In the genomic region with DNA sequence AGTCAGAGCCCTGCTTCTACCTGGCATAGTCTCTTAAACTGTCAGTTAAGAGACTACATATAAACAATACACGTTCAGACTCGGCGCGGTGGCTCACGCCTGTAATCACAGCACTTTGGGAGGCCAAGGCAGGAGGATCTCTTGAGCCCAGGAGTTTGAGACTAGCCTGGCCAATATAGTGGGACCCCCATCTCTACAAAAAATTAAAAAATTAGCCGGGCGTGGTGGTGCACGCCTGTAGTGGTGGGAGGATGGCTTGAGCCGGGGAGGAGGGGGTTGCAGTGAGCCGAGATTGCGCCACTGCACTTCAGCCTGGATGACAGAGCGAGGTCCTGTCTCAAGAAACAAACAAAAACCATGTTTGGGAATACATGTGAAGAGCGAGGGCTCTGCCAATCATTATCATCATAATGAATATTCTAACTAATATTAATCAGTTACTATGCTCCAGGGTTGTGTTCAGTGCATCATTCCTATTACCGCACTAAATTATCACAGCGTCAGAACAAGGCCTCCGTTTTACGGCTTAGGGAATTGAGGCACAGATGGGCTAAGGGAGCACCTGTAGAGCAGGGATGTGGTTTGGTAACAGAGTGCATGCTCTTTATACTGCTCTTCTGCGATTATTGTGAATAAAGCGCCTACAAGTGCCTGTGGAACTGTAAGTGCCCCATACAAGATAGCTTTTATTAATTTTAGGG, we compare ENCODE assay signal across 8 cellular contexts. TPM values are rescaled to one million over a fixed set of nuclear protein-coding genes. Genes with fewer than 3 reads are reported as not detected.
DNase-seq lines count a peak whose midpoint lies in the region; ATAC-seq, FAIRE-seq and TF ChIP-seq lines count a peak whose summit lies in the region.

No MANE protein-coding gene starts in this region.

- no peak overlapping the region for H3K27ac Mint-ChIP-seq in activated CD4-positive, alpha-beta T cell treated with anti-CD3 and anti-CD28 coated beads for 36 hours
- H3K27ac Mint-ChIP-seq in activated T-helper 1 cell treated with anti-CD3 and anti-CD28 coated beads, Interleukin-12 subunit alpha, Interleukin-12 subunit beta, Interleukin-2, Interleukin-4 antibody, amounts not matched to agents 30 ng/mL and 10 ng/mL and 1 ng/mL, durations not matched to agents 14 hours and 24 hours and 36 hours, result peak overlapping the region; percentile 44

- H3K27me3 Mint-ChIP-seq in activated CD4-positive, alpha-beta T cell treated with anti-CD3 and anti-CD28 coated beads for 36 hours, result no peaks in the 10 kb centered on the region
- H3K27me3 Mint-ChIP-seq in activated T-helper 1 cell treated with anti-CD3 and anti-CD28 coated beads, Interleukin-12 subunit alpha, Interleukin-12 subunit beta, Interleukin-2, Interleukin-4 antibody, amounts not matched to agents 30 ng/mL and 10 ng/mL and 1 ng/mL, durations not matched to agents 14 hours and 24 hours and 36 hours (ENCODE audit: insufficient read depth), result no peaks in the 10 kb centered on the region

- no peaks in the 10 kb centered on the region for H3K9me3 ChIP-seq in kidney (ENCODE audit: control insufficient read depth in 1 of 2, low read length in 2 of 2)
- H3K9me3 ChIP-seq in thoracic aorta, result no peaks in the 10 kb centered on the region

- no peak for FAIRE-seq in kidney (lab: Jason Lieb, UNC)

- POLR2A ChIA-PET in activated CD4-positive, alpha-beta T cell treated with anti-CD3 and anti-CD28 coated beads for 36 hours (lab: Charles Lee), result interaction anchor here (0.6 to 1.2 kb wide), 7 partner anchors 21 to 865 kb away, joined by 3 to 5 read pairs (median 3); a partner anchor contains a TSS

- peaks cover 12 to 31% of the 10 kb centered on the region in 2 donors for H3K4me1 ChIP-seq in kidney (ENCODE audit: control insufficient read depth in 1 of 2, insufficient read depth in 1 of 2, low read depth in 1 of 2, low read length in 2 of 2)
- H3K4me1 ChIP-seq in thoracic aorta (ENCODE audit: control insufficient read depth in 1 of 2, low read depth in 2 of 2), result peaks cover 19 to 70% of the 10 kb centered on the region in 2 donors

- H3K36me3 ChIP-seq in kidney (ENCODE audit: control insufficient read depth in 1 of 2, insufficient read depth in 2 of 2, low read length in 2 of 2), result peaks cover 0 to 4% of the 10 kb centered on the region in 2 donors
- no peaks in the 10 kb centered on the region for H3K36me3 ChIP-seq in thoracic aorta

- H3K4me3 ChIP-seq in kidney (ENCODE audit: low read length in 2 of 2) (peak overlapping the region; percentile 3 to 48), thoracic aorta (peak overlapping the region; percentile 78)

- DNase-seq in activated CD4-positive, alpha-beta T cell treated with anti-CD3 and anti-CD28 coated beads for 36 hours, result no peak
- no peak for DNase-seq in activated CD4-positive, alpha-beta T cell treated with anti-CD3 and anti-CD28 coated beads, Interleukin-2, amount 50 U/mL, for 4 hours
- no peak for DNase-seq in activated T-helper 1 cell treated with anti-CD3 and anti-CD28 coated beads, Interleukin-12 subunit alpha, Interleukin-12 subunit beta, Interleukin-2, Interleukin-4 antibody, amounts not matched to agents 30 ng/mL and 10 ng/mL and 1 ng/mL, durations not matched to agents 14 hours and 24 hours and 36 hours (ENCODE audit: low spot score)
- DNase-seq in kidney (no peak), thoracic aorta (ENCODE audit: low spot score) (no peak), HK-2 (ENCODE audit: unreplicated experiment) (no peak), NCI-H187 (lab: John Stamatoyannopoulos, UW) (no peak), kidney tubule cell (ENCODE audit: low spot score) (no peak)

- CTCF ChIA-PET in activated CD4-positive, alpha-beta T cell treated with anti-CD3 and anti-CD28 coated beads for 36 hours (lab: Charles Lee), result interaction anchor here (0.6 to 1.7 kb wide), 5 partner anchors 9 to 307 kb away, joined by 3 to 5 read pairs (median 3); no protein-coding TSS in a partner anchor

- peak overlapping the region; percentile 100 for H3K4me3 Mint-ChIP-seq in activated CD4-positive, alpha-beta T cell treated with anti-CD3 and anti-CD28 coated beads for 36 hours
- peak overlapping the region; percentile 100 for H3K4me3 Mint-ChIP-seq in activated T-helper 1 cell treated with anti-CD3 and anti-CD28 coated beads, Interleukin-12 subunit alpha, Interleukin-12 subunit beta, Interleukin-2, Interleukin-4 antibody, amounts not matched to agents 30 ng/mL and 10 ng/mL and 1 ng/mL, durations not matched to agents 14 hours and 24 hours and 36 hours

- TF ChIP-seq CTCF in kidney (IDR thresholded peaks at IDR 0.05; ENCODE audit: borderline replicate concordance, extremely low read depth, insufficient read depth) (no peak), thoracic aorta (IDR thresholded peaks at IDR 0.05) (no peak)

- H3K9me3 Mint-ChIP-seq in activated CD4-positive, alpha-beta T cell treated with anti-CD3 and anti-CD28 coated beads for 36 hours (ENCODE audit: low read depth), result no peaks in the 10 kb centered on the region
- H3K9me3 Mint-ChIP-seq in activated T-helper 1 cell treated with anti-CD3 and anti-CD28 coated beads, Interleukin-12 subunit alpha, Interleukin-12 subunit beta, Interleukin-2, Interleukin-4 antibody, amounts not matched to agents 30 ng/mL and 10 ng/mL and 1 ng/mL, durations not matched to agents 14 hours and 24 hours and 36 hours, result no peaks in the 10 kb centered on the region

- H3K36me3 Mint-ChIP-seq in activated CD4-positive, alpha-beta T cell treated with anti-CD3 and anti-CD28 coated beads for 36 hours (ENCODE audit: low read depth), result peaks cover 26% of the 10 kb centered on the region
- peaks cover 19% of the 10 kb centered on the region for H3K36me3 Mint-ChIP-seq in activated T-helper 1 cell treated with anti-CD3 and anti-CD28 coated beads, Interleukin-12 subunit alpha, Interleukin-12 subunit beta, Interleukin-2, Interleukin-4 antibody, amounts not matched to agents 30 ng/mL and 10 ng/mL and 1 ng/mL, durations not matched to agents 14 hours and 24 hours and 36 hours (ENCODE audit: low read depth)

- H3K4me1 Mint-ChIP-seq in activated CD4-positive, alpha-beta T cell treated with anti-CD3 and anti-CD28 coated beads for 36 hours, result peaks cover 45% of the 10 kb centered on the region
- H3K4me1 Mint-ChIP-seq in activated T-helper 1 cell treated with anti-CD3 and anti-CD28 coated beads, Interleukin-12 subunit alpha, Interleukin-12 subunit beta, Interleukin-2, Interleukin-4 antibody, amounts not matched to agents 30 ng/mL and 10 ng/mL and 1 ng/mL, durations not matched to agents 14 hours and 24 hours and 36 hours (ENCODE audit: low read depth), result peaks cover 42% of the 10 kb centered on the region

- intact Hi-C loops in activated CD4-positive, alpha-beta T cell treated with anti-CD3 and anti-CD28 coated beads for 36 hours (cut with DNase I, micrococcal nuclease), result loop anchor here (1.0 to 10.0 kb wide), 11 partner anchors 80 to 1151 kb away; a partner anchor contains a TSS
- intact Hi-C loops in activated T-helper 1 cell treated with anti-CD3 and anti-CD28 coated beads, Interleukin-12 subunit alpha, Interleukin-12 subunit beta, Interleukin-2, Interleukin-4 antibody, amounts not matched to agents 30 ng/mL and 10 ng/mL and 1 ng/mL, durations not matched to agents 14 hours and 24 hours and 36 hours (cut with micrococcal nuclease), result loop anchor here (1.0 to 10.0 kb wide), 10 partner anchors 80 to 561 kb away; a partner anchor contains a TSS
- intact Hi-C loops in kidney (cut with DNase I), result no loop called here

- no peaks in the 10 kb centered on the region for H3K27me3 ChIP-seq in thoracic aorta (replicated peaks; ENCODE audit: insufficient read depth)

- H3K9ac ChIP-seq in kidney (ENCODE audit: low read length in 2 of 2), result peak overlapping the region in 1 of 2 donors; percentile 31

- H3K27ac ChIP-seq in kidney (ENCODE audit: low read depth in 2 of 2, low read length in 2 of 2), result no peak overlapping the region
- H3K27ac ChIP-seq in thoracic aorta, result peak overlapping the region in 1 of 2 donors; percentile 76

- no peak for ATAC-seq in activated CD4-positive, alpha-beta T cell treated with anti-CD3 and anti-CD28 coated beads for 36 hours
- ATAC-seq in thoracic aorta (ENCODE audit: insufficient number of reproducible peaks, low FRiP score, low read depth), result no peak

RNA-seq across cellular contexts. Expression of a gene that starts 0.8 kb away (rescaled TPM):
- total RNA-seq in activated CD4-positive, alpha-beta T cell treated with anti-CD3 and anti-CD28 coated beads for 36 hours, result 10 to 100 TPM; 12.0 to 12.7 TPM
- 14.1 and 17.1 TPM in 2 replicates for total RNA-seq in activated T-helper 1 cell treated with anti-CD3 and anti-CD28 coated beads, Interleukin-12 subunit alpha, Interleukin-12 subunit beta, Interleukin-2, Interleukin-4 antibody, amounts not matched to agents 30 ng/mL and 10 ng/mL and 1 ng/mL, durations not matched to agents 14 hours and 24 hours and 36 hours
- 26.8 TPM for total RNA-seq in kidney
- 135 TPM for polyA plus RNA-seq in kidney (ENCODE audit: insufficient read depth, low read depth, low replicate concordance)
- total RNA-seq in thoracic aorta, result 1 to 10 TPM in 1 of 2 donors, under 1 TPM in 1; 0.95 to 8.7 TPM

RNA-seq across cellular contexts. Expression of a gene that starts 1.9 kb away (rescaled TPM):
- total RNA-seq in activated CD4-positive, alpha-beta T cell treated with anti-CD3 and anti-CD28 coated beads for 36 hours, result 10 to 100 TPM; 35.6 to 59.1 TPM
- total RNA-seq in activated T-helper 1 cell treated with anti-CD3 and anti-CD28 coated beads, Interleukin-12 subunit alpha, Interleukin-12 subunit beta, Interleukin-2, Interleukin-4 antibody, amounts not matched to agents 30 ng/mL and 10 ng/mL and 1 ng/mL, durations not matched to agents 14 hours and 24 hours and 36 hours, result 60.8 and 61.7 TPM in 2 replicates
- 47.3 TPM for total RNA-seq in kidney
- polyA plus RNA-seq in kidney (ENCODE audit: insufficient read depth, low read depth, low replicate concordance), result 75.7 TPM
- 10 to 100 TPM; 47.6 to 83.4 TPM for total RNA-seq in thoracic aorta

RNA-seq across cellular contexts. Expression of a gene that starts 40.4 kb away (rescaled TPM):
- under 1 TPM; 0.09 to 0.14 TPM for total RNA-seq in activated CD4-positive, alpha-beta T cell treated with anti-CD3 and anti-CD28 coated beads for 36 hours
- total RNA-seq in activated T-helper 1 cell treated with anti-CD3 and anti-CD28 coated beads, Interleukin-12 subunit alpha, Interleukin-12 subunit beta, Interleukin-2, Interleukin-4 antibody, amounts not matched to agents 30 ng/mL and 10 ng/mL and 1 ng/mL, durations not matched to agents 14 hours and 24 hours and 36 hours, result 0.05 and 0.16 TPM in 2 replicates
- total RNA-seq in kidney (379 TPM), thoracic aorta (100 to 1,000 TPM; 249 to 837 TPM)
- polyA plus RNA-seq in kidney (ENCODE audit: insufficient read depth, low read depth, low replicate concordance), result 98.4 TPM

Comparison
In these comparisons a context has a peak if more than half of its experiments do, and no peak if none do; other contexts are left out.
1. RNA of a gene that starts 40.4 kb away (total RNA-seq): 249 to 837 TPM in thoracic aorta and 379 TPM in kidney (single experiment); 0.05 to 0.16 TPM in activated T-helper 1 cell treated with anti-CD3 and anti-CD28 coated beads, Interleukin-12 subunit alpha, Interleukin-12 subunit beta, Interleukin-2, Interleukin-4 antibody, amounts not matched to agents 30 ng/mL and 10 ng/mL and 1 ng/mL, durations not matched to agents 14 hours and 24 hours and 36 hours and 0.09 to 0.14 TPM in activated CD4-positive, alpha-beta T cell treated with anti-CD3 and anti-CD28 coated beads for 36 hours; every median in the first group is over 100 times any median in the second.